Comparison of ENCODE assay signal across 1 cellular context in the genomic region with DNA sequence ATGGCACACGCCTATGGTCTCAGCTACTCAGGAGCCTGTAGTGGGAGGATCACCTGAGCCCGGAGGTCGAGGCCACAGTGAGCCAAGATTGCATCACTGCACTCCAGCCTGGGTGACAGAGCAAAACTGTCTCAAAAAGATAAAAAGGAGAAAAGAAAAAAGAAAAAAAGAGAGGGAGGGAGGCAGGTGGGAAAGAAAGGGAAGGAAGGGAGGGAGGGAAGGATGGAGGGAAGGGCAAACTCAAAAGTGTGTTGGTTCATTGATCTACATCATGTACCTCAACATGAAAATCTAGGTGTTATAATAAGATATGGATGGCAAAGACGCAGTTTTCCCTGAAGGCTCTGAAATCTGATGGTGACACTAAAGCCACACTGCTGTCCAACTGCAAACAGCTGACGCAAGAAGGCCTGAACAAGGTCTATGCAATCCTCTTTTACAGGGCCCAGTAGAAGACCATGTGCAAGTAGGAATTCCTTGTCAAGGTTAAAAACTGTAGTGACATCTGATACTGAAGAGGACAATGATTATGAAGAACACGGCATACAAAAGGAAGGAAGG.
TF ChIP-seq lines count a peak whose summit lies in the region.

No MANE protein-coding gene starts in this region.

TF ChIP-seq in K562, 482 proteins besides CTCF, POLR2A, EP300 and RAD21 (continued from another document and continues in another):
- TF ChIP-seq, protein P1, sequence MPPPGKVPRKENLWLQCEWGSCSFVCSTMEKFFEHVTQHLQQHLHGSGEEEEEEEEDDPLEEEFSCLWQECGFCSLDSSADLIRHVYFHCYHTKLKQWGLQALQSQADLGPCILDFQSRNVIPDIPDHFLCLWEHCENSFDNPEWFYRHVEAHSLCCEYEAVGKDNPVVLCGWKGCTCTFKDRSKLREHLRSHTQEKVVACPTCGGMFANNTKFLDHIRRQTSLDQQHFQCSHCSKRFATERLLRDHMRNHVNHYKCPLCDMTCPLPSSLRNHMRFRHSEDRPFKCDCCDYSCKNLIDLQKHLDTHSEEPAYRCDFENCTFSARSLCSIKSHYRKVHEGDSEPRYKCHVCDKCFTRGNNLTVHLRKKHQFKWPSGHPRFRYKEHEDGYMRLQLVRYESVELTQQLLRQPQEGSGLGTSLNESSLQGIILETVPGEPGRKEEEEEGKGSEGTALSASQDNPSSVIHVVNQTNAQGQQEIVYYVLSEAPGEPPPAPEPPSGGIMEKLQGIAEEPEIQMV (tag; conservative IDR thresholded peaks at IDR 0.05; ENCODE audit: low read depth) = 0 out of 2 replicates have a peak, but pooled peaks have one; percentile 27
- no peak for TF ChIP-seq SNRNP70 (optimal IDR thresholded peaks at IDR 0.05; ENCODE audit: low read depth, low read length)
- TF ChIP-seq, protein P2, sequence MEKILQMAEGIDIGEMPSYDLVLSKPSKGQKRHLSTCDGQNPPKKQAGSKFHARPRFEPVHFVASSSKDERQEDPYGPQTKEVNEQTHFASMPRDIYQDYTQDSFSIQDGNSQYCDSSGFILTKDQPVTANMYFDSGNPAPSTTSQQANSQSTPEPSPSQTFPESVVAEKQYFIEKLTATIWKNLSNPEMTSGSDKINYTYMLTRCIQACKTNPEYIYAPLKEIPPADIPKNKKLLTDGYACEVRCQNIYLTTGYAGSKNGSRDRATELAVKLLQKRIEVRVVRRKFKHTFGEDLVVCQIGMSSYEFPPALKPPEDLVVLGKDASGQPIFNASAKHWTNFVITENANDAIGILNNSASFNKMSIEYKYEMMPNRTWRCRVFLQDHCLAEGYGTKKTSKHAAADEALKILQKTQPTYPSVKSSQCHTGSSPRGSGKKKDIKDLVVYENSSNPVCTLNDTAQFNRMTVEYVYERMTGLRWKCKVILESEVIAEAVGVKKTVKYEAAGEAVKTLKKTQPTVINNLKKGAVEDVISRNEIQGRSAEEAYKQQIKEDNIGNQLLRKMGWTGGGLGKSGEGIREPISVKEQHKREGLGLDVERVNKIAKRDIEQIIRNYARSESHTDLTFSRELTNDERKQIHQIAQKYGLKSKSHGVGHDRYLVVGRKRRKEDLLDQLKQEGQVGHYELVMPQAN (IDR thresholded peaks at IDR 0.05; ENCODE audit: borderline replicate concordance) = no peak
- no peak for TF ChIP-seq ZNF431 (CRISPR knock-in tag; IDR thresholded peaks at IDR 0.05)
- TF ChIP-seq SLC30A9 (CRISPR knock-in tag; IDR thresholded peaks at IDR 0.05) = no peak
- TF ChIP-seq KLF10 (CRISPR knock-in tag; IDR thresholded peaks at IDR 0.05) = no peak
- TF ChIP-seq CHD1 (IDR thresholded peaks at IDR 0.05; ENCODE audit: low read length) = no peak
- TF ChIP-seq ZNF780A (CRISPR knock-in tag; IDR thresholded peaks at IDR 0.05) = no peak
- TF ChIP-seq ILF3 (IDR thresholded peaks at IDR 0.05; ENCODE audit: borderline replicate concordance) = no peak
- TF ChIP-seq, protein P3, sequence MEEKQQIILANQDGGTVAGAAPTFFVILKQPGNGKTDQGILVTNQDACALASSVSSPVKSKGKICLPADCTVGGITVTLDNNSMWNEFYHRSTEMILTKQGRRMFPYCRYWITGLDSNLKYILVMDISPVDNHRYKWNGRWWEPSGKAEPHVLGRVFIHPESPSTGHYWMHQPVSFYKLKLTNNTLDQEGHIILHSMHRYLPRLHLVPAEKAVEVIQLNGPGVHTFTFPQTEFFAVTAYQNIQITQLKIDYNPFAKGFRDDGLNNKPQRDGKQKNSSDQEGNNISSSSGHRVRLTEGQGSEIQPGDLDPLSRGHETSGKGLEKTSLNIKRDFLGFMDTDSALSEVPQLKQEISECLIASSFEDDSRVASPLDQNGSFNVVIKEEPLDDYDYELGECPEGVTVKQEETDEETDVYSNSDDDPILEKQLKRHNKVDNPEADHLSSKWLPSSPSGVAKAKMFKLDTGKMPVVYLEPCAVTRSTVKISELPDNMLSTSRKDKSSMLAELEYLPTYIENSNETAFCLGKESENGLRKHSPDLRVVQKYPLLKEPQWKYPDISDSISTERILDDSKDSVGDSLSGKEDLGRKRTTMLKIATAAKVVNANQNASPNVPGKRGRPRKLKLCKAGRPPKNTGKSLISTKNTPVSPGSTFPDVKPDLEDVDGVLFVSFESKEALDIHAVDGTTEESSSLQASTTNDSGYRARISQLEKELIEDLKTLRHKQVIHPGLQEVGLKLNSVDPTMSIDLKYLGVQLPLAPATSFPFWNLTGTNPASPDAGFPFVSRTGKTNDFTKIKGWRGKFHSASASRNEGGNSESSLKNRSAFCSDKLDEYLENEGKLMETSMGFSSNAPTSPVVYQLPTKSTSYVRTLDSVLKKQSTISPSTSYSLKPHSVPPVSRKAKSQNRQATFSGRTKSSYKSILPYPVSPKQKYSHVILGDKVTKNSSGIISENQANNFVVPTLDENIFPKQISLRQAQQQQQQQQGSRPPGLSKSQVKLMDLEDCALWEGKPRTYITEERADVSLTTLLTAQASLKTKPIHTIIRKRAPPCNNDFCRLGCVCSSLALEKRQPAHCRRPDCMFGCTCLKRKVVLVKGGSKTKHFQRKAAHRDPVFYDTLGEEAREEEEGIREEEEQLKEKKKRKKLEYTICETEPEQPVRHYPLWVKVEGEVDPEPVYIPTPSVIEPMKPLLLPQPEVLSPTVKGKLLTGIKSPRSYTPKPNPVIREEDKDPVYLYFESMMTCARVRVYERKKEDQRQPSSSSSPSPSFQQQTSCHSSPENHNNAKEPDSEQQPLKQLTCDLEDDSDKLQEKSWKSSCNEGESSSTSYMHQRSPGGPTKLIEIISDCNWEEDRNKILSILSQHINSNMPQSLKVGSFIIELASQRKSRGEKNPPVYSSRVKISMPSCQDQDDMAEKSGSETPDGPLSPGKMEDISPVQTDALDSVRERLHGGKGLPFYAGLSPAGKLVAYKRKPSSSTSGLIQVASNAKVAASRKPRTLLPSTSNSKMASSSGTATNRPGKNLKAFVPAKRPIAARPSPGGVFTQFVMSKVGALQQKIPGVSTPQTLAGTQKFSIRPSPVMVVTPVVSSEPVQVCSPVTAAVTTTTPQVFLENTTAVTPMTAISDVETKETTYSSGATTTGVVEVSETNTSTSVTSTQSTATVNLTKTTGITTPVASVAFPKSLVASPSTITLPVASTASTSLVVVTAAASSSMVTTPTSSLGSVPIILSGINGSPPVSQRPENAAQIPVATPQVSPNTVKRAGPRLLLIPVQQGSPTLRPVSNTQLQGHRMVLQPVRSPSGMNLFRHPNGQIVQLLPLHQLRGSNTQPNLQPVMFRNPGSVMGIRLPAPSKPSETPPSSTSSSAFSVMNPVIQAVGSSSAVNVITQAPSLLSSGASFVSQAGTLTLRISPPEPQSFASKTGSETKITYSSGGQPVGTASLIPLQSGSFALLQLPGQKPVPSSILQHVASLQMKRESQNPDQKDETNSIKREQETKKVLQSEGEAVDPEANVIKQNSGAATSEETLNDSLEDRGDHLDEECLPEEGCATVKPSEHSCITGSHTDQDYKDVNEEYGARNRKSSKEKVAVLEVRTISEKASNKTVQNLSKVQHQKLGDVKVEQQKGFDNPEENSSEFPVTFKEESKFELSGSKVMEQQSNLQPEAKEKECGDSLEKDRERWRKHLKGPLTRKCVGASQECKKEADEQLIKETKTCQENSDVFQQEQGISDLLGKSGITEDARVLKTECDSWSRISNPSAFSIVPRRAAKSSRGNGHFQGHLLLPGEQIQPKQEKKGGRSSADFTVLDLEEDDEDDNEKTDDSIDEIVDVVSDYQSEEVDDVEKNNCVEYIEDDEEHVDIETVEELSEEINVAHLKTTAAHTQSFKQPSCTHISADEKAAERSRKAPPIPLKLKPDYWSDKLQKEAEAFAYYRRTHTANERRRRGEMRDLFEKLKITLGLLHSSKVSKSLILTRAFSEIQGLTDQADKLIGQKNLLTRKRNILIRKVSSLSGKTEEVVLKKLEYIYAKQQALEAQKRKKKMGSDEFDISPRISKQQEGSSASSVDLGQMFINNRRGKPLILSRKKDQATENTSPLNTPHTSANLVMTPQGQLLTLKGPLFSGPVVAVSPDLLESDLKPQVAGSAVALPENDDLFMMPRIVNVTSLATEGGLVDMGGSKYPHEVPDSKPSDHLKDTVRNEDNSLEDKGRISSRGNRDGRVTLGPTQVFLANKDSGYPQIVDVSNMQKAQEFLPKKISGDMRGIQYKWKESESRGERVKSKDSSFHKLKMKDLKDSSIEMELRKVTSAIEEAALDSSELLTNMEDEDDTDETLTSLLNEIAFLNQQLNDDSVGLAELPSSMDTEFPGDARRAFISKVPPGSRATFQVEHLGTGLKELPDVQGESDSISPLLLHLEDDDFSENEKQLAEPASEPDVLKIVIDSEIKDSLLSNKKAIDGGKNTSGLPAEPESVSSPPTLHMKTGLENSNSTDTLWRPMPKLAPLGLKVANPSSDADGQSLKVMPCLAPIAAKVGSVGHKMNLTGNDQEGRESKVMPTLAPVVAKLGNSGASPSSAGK (IDR thresholded peaks at IDR 0.05) = peak; percentile 81
- TF ChIP-seq, protein P4, sequence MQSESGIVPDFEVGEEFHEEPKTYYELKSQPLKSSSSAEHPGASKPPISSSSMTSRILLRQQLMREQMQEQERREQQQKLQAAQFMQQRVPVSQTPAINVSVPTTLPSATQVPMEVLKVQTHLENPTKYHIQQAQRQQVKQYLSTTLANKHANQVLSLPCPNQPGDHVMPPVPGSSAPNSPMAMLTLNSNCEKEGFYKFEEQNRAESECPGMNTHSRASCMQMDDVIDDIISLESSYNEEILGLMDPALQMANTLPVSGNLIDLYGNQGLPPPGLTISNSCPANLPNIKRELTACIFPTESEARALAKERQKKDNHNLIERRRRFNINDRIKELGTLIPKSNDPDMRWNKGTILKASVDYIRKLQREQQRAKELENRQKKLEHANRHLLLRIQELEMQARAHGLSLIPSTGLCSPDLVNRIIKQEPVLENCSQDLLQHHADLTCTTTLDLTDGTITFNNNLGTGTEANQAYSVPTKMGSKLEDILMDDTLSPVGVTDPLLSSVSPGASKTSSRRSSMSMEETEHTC (IDR thresholded peaks at IDR 0.05) = no peak
- TF ChIP-seq, protein P5, sequence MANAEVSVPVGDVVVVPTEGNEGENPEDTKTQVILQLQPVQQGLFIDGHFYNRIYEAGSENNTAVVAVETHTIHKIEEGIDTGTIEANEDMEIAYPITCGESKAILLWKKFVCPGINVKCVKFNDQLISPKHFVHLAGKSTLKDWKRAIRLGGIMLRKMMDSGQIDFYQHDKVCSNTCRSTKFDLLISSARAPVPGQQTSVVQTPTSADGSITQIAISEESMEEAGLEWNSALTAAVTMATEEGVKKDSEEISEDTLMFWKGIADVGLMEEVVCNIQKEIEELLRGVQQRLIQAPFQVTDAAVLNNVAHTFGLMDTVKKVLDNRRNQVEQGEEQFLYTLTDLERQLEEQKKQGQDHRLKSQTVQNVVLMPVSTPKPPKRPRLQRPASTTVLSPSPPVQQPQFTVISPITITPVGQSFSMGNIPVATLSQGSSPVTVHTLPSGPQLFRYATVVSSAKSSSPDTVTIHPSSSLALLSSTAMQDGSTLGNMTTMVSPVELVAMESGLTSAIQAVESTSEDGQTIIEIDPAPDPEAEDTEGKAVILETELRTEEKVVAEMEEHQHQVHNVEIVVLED (CRISPR knock-in tag; IDR thresholded peaks at IDR 0.05) = no peak; the same call in 1 of the 2 replicates
- TF ChIP-seq, protein P6, sequence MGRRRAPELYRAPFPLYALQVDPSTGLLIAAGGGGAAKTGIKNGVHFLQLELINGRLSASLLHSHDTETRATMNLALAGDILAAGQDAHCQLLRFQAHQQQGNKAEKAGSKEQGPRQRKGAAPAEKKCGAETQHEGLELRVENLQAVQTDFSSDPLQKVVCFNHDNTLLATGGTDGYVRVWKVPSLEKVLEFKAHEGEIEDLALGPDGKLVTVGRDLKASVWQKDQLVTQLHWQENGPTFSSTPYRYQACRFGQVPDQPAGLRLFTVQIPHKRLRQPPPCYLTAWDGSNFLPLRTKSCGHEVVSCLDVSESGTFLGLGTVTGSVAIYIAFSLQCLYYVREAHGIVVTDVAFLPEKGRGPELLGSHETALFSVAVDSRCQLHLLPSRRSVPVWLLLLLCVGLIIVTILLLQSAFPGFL (CRISPR knock-in tag; IDR thresholded peaks at IDR 0.05) = no peak
- TF ChIP-seq CREBBP (IDR thresholded peaks at IDR 0.05; ENCODE audit: low read depth, low read length) = no peak
- TF ChIP-seq ZNF174 (CRISPR knock-in tag; IDR thresholded peaks at IDR 0.05) = no peak
- no peak for TF ChIP-seq CBX3 (IDR thresholded peaks at IDR 0.05; ENCODE audit: borderline replicate concordance in 1 of 2, low read length in 2 of 2)
- TF ChIP-seq CBFA2T2 (conservative IDR thresholded peaks at IDR 0.05) = peak; percentile 38; the same call in 1 of the 2 replicates
- TF ChIP-seq, protein P7, sequence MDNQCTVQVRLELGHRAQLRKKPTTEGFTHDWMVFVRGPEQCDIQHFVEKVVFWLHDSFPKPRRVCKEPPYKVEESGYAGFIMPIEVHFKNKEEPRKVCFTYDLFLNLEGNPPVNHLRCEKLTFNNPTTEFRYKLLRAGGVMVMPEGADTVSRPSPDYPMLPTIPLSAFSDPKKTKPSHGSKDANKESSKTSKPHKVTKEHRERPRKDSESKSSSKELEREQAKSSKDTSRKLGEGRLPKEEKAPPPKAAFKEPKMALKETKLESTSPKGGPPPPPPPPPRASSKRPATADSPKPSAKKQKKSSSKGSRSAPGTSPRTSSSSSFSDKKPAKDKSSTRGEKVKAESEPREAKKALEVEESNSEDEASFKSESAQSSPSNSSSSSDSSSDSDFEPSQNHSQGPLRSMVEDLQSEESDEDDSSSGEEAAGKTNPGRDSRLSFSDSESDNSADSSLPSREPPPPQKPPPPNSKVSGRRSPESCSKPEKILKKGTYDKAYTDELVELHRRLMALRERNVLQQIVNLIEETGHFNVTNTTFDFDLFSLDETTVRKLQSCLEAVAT (IDR thresholded peaks at IDR 0.05) = peak in 1 of 2 experiments; percentile 46; a peak in 1 of 4 replicates
- TF ChIP-seq ZNF239 (CRISPR knock-in tag; IDR thresholded peaks at IDR 0.05) = peak; percentile 71
- no peak for TF ChIP-seq ZNF212 (CRISPR knock-in tag; IDR thresholded peaks at IDR 0.05)
- no peak for TF ChIP-seq KAT2B (IDR thresholded peaks at IDR 0.05; ENCODE audit: low read depth, low read length)
- no peak for TF ChIP-seq BCOR (IDR thresholded peaks at IDR 0.05)
- TF ChIP-seq, protein P8, sequence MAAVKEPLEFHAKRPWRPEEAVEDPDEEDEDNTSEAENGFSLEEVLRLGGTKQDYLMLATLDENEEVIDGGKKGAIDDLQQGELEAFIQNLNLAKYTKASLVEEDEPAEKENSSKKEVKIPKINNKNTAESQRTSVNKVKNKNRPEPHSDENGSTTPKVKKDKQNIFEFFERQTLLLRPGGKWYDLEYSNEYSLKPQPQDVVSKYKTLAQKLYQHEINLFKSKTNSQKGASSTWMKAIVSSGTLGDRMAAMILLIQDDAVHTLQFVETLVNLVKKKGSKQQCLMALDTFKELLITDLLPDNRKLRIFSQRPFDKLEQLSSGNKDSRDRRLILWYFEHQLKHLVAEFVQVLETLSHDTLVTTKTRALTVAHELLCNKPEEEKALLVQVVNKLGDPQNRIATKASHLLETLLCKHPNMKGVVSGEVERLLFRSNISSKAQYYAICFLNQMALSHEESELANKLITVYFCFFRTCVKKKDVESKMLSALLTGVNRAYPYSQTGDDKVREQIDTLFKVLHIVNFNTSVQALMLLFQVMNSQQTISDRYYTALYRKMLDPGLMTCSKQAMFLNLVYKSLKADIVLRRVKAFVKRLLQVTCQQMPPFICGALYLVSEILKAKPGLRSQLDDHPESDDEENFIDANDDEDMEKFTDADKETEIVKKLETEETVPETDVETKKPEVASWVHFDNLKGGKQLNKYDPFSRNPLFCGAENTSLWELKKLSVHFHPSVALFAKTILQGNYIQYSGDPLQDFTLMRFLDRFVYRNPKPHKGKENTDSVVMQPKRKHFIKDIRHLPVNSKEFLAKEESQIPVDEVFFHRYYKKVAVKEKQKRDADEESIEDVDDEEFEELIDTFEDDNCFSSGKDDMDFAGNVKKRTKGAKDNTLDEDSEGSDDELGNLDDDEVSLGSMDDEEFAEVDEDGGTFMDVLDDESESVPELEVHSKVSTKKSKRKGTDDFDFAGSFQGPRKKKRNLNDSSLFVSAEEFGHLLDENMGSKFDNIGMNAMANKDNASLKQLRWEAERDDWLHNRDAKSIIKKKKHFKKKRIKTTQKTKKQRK (IDR thresholded peaks at IDR 0.05; ENCODE audit: borderline replicate concordance, low read depth, low read length) = no peak
- 0 out of 2 replicates have a peak, but pooled peaks have one; percentile 40 for TF ChIP-seq PYGO2 (tag; IDR thresholded peaks at IDR 0.05)
- TF ChIP-seq LCOR (CRISPR knock-in tag; IDR thresholded peaks at IDR 0.05) = no peak
- TF ChIP-seq ZNF766 (CRISPR knock-in tag; conservative IDR thresholded peaks at IDR 0.05) = no peak
